ENCODE assay signal across 1 cellular context in the genomic region with DNA sequence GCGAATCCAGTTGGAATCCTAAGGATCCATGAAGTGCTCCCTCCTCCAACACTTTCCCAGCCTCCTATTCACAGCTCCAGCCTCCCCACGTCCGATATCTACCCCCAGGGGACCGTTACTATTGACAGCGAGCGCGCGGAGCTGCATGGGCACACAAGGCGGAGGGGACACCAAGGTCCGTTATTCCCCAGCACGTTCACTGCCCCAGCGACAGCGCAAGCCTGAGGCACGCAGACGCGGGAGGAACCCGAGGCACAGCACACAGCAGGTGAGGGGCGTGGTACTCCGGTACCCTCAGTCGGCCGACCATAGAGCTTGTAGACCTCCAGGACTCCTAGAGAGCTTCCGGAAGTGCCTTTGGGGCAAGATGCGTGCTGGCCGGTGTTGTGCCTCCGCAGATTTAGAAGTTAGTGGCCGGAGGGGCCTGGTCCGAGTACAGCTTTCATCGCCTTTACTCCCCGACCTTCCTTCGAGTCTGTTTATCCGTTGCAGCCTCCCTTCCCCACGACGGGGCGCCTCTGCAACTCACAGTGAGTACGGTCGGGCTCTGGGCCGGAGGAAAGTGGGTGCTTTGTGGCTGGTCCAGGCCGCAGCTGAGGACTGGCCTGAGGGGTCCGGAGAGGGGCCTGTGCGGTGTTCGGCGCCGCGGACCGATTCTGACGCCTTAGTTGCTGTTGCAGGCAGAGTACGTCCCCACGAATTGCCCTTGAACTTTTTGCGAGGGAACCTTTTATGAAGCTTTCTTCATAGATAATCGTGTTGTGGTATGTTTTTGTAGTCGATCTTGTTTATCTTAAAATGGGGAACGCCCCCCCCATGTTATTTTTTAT.
TF ChIP-seq lines count a peak whose summit lies in the region.

ZKSCAN8 (plus strand) TSS at position 384 of the 830 bp plus-strand sequence. CDS start 6,525 bp downstream, outside the sequence.

TF ChIP-seq in HepG2, 621 proteins besides CTCF, POLR2A, EP300 and RAD21 (continued from another document and continues in another):
- TF ChIP-seq E2F2 (CRISPR knock-in tag; IDR thresholded peaks at IDR 0.05; ENCODE audit: borderline replicate concordance), result peak; percentile 18; the same call in 1 of the 2 replicates
- no peak for TF ChIP-seq FOXO4 (CRISPR knock-in tag; conservative IDR thresholded peaks at IDR 0.05)
- TF ChIP-seq NFE2L1 (CRISPR knock-in tag; IDR thresholded peaks at IDR 0.05; ENCODE audit: borderline replicate concordance), result no peak; the same call in 1 of the 2 replicates
- peak; percentile 62; the same call in 1 of the 2 replicates for TF ChIP-seq RCOR2 (CRISPR knock-in tag; IDR thresholded peaks at IDR 0.05)
- TF ChIP-seq MAF1 (CRISPR knock-in tag; IDR thresholded peaks at IDR 0.05; ENCODE audit: borderline replicate concordance), result no peak
- TF ChIP-seq, protein P1, sequence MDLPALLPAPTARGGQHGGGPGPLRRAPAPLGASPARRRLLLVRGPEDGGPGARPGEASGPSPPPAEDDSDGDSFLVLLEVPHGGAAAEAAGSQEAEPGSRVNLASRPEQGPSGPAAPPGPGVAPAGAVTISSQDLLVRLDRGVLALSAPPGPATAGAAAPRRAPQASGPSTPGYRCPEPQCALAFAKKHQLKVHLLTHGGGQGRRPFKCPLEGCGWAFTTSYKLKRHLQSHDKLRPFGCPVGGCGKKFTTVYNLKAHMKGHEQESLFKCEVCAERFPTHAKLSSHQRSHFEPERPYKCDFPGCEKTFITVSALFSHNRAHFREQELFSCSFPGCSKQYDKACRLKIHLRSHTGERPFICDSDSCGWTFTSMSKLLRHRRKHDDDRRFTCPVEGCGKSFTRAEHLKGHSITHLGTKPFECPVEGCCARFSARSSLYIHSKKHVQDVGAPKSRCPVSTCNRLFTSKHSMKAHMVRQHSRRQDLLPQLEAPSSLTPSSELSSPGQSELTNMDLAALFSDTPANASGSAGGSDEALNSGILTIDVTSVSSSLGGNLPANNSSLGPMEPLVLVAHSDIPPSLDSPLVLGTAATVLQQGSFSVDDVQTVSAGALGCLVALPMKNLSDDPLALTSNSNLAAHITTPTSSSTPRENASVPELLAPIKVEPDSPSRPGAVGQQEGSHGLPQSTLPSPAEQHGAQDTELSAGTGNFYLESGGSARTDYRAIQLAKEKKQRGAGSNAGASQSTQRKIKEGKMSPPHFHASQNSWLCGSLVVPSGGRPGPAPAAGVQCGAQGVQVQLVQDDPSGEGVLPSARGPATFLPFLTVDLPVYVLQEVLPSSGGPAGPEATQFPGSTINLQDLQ (CRISPR knock-in tag; IDR thresholded peaks at IDR 0.05), result no peak; the same call in 1 of the 2 replicates
- peak; percentile 89; the same call in 1 of the 2 replicates for TF ChIP-seq ZNF205 (CRISPR knock-in tag; IDR thresholded peaks at IDR 0.05)
- peak; percentile 96 for TF ChIP-seq KDM3A (CRISPR knock-in tag; IDR thresholded peaks at IDR 0.05; ENCODE audit: low read depth)
- no peak for TF ChIP-seq RFX3 (CRISPR knock-in tag; IDR thresholded peaks at IDR 0.05)
- peak; percentile 96; the same call in 1 of the 2 replicates for TF ChIP-seq ZBTB7A (CRISPR knock-in tag; IDR thresholded peaks at IDR 0.05)
- TF ChIP-seq EED (CRISPR knock-in tag; IDR thresholded peaks at IDR 0.05), result peak; percentile 98
- TF ChIP-seq ZNF207 (IDR thresholded peaks at IDR 0.05; ENCODE audit: borderline replicate concordance), result no peak
- TF ChIP-seq, protein P2, sequence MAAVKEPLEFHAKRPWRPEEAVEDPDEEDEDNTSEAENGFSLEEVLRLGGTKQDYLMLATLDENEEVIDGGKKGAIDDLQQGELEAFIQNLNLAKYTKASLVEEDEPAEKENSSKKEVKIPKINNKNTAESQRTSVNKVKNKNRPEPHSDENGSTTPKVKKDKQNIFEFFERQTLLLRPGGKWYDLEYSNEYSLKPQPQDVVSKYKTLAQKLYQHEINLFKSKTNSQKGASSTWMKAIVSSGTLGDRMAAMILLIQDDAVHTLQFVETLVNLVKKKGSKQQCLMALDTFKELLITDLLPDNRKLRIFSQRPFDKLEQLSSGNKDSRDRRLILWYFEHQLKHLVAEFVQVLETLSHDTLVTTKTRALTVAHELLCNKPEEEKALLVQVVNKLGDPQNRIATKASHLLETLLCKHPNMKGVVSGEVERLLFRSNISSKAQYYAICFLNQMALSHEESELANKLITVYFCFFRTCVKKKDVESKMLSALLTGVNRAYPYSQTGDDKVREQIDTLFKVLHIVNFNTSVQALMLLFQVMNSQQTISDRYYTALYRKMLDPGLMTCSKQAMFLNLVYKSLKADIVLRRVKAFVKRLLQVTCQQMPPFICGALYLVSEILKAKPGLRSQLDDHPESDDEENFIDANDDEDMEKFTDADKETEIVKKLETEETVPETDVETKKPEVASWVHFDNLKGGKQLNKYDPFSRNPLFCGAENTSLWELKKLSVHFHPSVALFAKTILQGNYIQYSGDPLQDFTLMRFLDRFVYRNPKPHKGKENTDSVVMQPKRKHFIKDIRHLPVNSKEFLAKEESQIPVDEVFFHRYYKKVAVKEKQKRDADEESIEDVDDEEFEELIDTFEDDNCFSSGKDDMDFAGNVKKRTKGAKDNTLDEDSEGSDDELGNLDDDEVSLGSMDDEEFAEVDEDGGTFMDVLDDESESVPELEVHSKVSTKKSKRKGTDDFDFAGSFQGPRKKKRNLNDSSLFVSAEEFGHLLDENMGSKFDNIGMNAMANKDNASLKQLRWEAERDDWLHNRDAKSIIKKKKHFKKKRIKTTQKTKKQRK (IDR thresholded peaks at IDR 0.05; ENCODE audit: low read length), result no peak
- TF ChIP-seq ZSCAN29 (CRISPR knock-in tag; conservative IDR thresholded peaks at IDR 0.05), result peak; percentile 98
- TF ChIP-seq ZNF562 (CRISPR knock-in tag; IDR thresholded peaks at IDR 0.05; ENCODE audit: borderline replicate concordance), result no peak
- TF ChIP-seq IKZF5 (CRISPR knock-in tag; IDR thresholded peaks at IDR 0.05), result peak; percentile 95
- peak; percentile 46; the same call in 1 of the 2 replicates for TF ChIP-seq MZF1 (CRISPR knock-in tag; IDR thresholded peaks at IDR 0.05; ENCODE audit: borderline replicate concordance)
- peak; percentile 99 for TF ChIP-seq ZNF225 (CRISPR knock-in tag; IDR thresholded peaks at IDR 0.05)
- TF ChIP-seq NCOR1 (IDR thresholded peaks at IDR 0.05; ENCODE audit: borderline replicate concordance, low read length), result no peak
- TF ChIP-seq CAMTA2 (CRISPR knock-in tag; IDR thresholded peaks at IDR 0.05; ENCODE audit: borderline replicate concordance), result peak; percentile 83
- no peak for TF ChIP-seq MAFK (conservative IDR thresholded peaks at IDR 0.05 in 1 of 2, IDR thresholded peaks at IDR 0.05 in 1 of 2; ENCODE audit: low read length in 2 of 2)
- no peak for TF ChIP-seq ARHGAP35 (CRISPR knock-in tag; IDR thresholded peaks at IDR 0.05; ENCODE audit: borderline replicate concordance)
- TF ChIP-seq, protein P3, sequence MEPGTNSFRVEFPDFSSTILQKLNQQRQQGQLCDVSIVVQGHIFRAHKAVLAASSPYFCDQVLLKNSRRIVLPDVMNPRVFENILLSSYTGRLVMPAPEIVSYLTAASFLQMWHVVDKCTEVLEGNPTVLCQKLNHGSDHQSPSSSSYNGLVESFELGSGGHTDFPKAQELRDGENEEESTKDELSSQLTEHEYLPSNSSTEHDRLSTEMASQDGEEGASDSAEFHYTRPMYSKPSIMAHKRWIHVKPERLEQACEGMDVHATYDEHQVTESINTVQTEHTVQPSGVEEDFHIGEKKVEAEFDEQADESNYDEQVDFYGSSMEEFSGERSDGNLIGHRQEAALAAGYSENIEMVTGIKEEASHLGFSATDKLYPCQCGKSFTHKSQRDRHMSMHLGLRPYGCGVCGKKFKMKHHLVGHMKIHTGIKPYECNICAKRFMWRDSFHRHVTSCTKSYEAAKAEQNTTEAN (CRISPR knock-in tag; conservative IDR thresholded peaks at IDR 0.05), result 0 out of 2 replicates have a peak, but pooled peaks have one; percentile 35
- TF ChIP-seq HMGXB3 (CRISPR knock-in tag; IDR thresholded peaks at IDR 0.05; ENCODE audit: borderline replicate concordance), result peak; percentile 90
- TF ChIP-seq ISL2 (CRISPR knock-in tag; IDR thresholded peaks at IDR 0.05), result peak; percentile 69; the same call in 1 of the 2 replicates
- TF ChIP-seq MEF2D (CRISPR knock-in tag; IDR thresholded peaks at IDR 0.05), result peak; percentile 93
- TF ChIP-seq ARNT (IDR thresholded peaks at IDR 0.05), result no peak
- TF ChIP-seq ZNF251 (CRISPR knock-in tag; IDR thresholded peaks at IDR 0.05), result peak; percentile 96; the same call in 1 of the 2 replicates
- TF ChIP-seq KDM5A (IDR thresholded peaks at IDR 0.05; ENCODE audit: borderline replicate concordance, low read length), result peak; percentile 97
- TF ChIP-seq ZNF615 (CRISPR knock-in tag; IDR thresholded peaks at IDR 0.05; ENCODE audit: borderline replicate concordance), result peak; percentile 95
- no peak; the same call in 1 of the 2 replicates for TF ChIP-seq NR1H2 (CRISPR knock-in tag; IDR thresholded peaks at IDR 0.05; ENCODE audit: borderline replicate concordance, low read depth)
- 0 out of 2 replicates have a peak, but pooled peaks have one; percentile 56 for TF ChIP-seq MLLT10 (CRISPR knock-in tag; IDR thresholded peaks at IDR 0.05)
- peak; percentile 94; the same call in 1 of the 2 replicates for TF ChIP-seq ZNF160 (CRISPR knock-in tag; IDR thresholded peaks at IDR 0.05)
- no peak for TF ChIP-seq ZMAT5 (CRISPR knock-in tag; IDR thresholded peaks at IDR 0.05; ENCODE audit: borderline replicate concordance, low read depth)
- TF ChIP-seq ZNF510 (CRISPR knock-in tag; IDR thresholded peaks at IDR 0.05; ENCODE audit: low read depth), result peak; percentile 96
- TF ChIP-seq IRF2 (CRISPR knock-in tag; IDR thresholded peaks at IDR 0.05), result peak; percentile 99
- no peak for TF ChIP-seq ZNF282 (IDR thresholded peaks at IDR 0.05; ENCODE audit: partially characterized antibody)
- TF ChIP-seq ZNF790 (CRISPR knock-in tag; IDR thresholded peaks at IDR 0.05; ENCODE audit: borderline replicate concordance), result peak; percentile 95; the same call in 1 of the 2 replicates
- TF ChIP-seq ZNF446 (CRISPR knock-in tag; IDR thresholded peaks at IDR 0.05), result peak; percentile 91
- TF ChIP-seq, protein P4, sequence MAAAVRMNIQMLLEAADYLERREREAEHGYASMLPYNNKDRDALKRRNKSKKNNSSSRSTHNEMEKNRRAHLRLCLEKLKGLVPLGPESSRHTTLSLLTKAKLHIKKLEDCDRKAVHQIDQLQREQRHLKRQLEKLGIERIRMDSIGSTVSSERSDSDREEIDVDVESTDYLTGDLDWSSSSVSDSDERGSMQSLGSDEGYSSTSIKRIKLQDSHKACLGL (CRISPR knock-in tag; IDR thresholded peaks at IDR 0.05), result peak; percentile 94
